Comparison of ENCODE assay signal across 20 cellular contexts in the genomic region with DNA sequence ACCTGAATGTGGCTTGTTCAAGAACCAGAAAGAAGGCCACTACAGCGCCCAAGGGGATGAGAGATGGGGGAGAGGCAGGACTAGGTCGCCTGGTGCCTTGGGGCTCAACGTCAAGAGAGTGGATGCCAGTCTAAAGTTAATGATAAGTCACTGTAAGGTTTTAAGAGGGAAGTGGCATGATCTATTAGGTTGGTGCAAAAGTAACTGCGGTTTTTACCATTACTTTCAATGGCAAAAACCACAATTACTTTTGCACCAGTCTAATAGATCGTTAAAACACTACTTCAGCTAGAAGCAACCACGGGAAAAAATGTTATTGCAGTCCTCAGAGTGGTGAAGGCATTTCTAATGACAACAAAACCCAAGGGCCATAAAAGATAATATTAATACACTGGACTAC. TPM values are rescaled to one million over a fixed set of nuclear protein-coding genes. Genes with fewer than 3 reads are reported as not detected.
DNase-seq lines count a peak whose midpoint lies in the region; ATAC-seq, FAIRE-seq and TF ChIP-seq lines count a peak whose summit lies in the region.
"Had no signal": no experiment of that assay in that cellular context is flagged by ENCODE, and none has a peak within 500 bp of the region (broad histone marks: within the 10 kb centered on the region; RNA-seq: fewer than 3 reads in every experiment).

No MANE protein-coding gene starts in this region.

- H3K27me3 ChIP-seq in HCT116 (ENCODE audit: insufficient read depth, low read length) (no peaks in the 10 kb centered on the region), RWPE2 (ENCODE audit: insufficient read depth, poor library complexity, severe bottlenecking) (no peaks in the 10 kb centered on the region), keratinocyte (ENCODE audit: control insufficient read depth, extremely low read depth, insufficient read depth, low read length) (no peaks in the 10 kb centered on the region)

- H3K4me1 ChIP-seq in HCT116 (ENCODE audit: control insufficient read depth in 1 of 2, insufficient read depth in 2 of 2, low read length in 2 of 2) (peaks cover 30 to 54% of the 10 kb centered on the region in 2 experiments), RWPE2 (ENCODE audit: insufficient read depth, poor library complexity, severe bottlenecking) (peaks cover 32% of the 10 kb centered on the region), keratinocyte (ENCODE audit: control insufficient read depth, extremely low read depth, insufficient read depth, low read length) (peaks cover 45% of the 10 kb centered on the region)
- H3K4me1 ChIP-seq: BE2C had no signal

- intact Hi-C loops in HCT116 (cut with micrococcal nuclease) = loop anchor here (2.0 kb wide), 1 partner anchor 16 kb away; no protein-coding TSS in a partner anchor

- DNase-seq in G401 (ENCODE audit: low spot score) = peak; percentile 10
- no peak for DNase-seq in HCT116 (ENCODE audit: low read depth, low spot score)
- no peak for DNase-seq in RWPE2 (ENCODE audit: low spot score)
- no peak for DNase-seq in keratinocyte (ENCODE audit: low read depth, low spot score)
- DNase-seq in frontal cortex (ENCODE audit: low spot score in 2 of 2) = no peak
- DNase-seq in COLO668 (lab: John Stamatoyannopoulos, UW; ENCODE audit: unreplicated experiment) = no peak
- no peak for DNase-seq in GF-D8 (lab: John Stamatoyannopoulos, UW)
- DNase-seq: BE2C, Calu3, DMS 273 treated with DMSO at 0.1 percent for 48 hours, GOT3, H9, HFFc6 had no signal

- H3K36me3 ChIP-seq in HCT116 (ENCODE audit: control insufficient read depth in 1 of 2, insufficient read depth in 2 of 2, low read length in 2 of 2) (no peaks in the 10 kb centered on the region), RWPE2 (ENCODE audit: low read depth) (peaks cover 13% of the 10 kb centered on the region), keratinocyte (ENCODE audit: control insufficient read depth in 2 of 2, extremely low read depth in 1 of 2, insufficient read depth in 2 of 2, low read length in 2 of 2) (peaks cover 0 to 3% of the 10 kb centered on the region in 2 experiments)
- H3K36me3 ChIP-seq: BE2C had no signal

- no peak for TF ChIP-seq POLR2A in HCT116 (IDR thresholded peaks at IDR 0.05; ENCODE audit: borderline replicate concordance, extremely low read depth, insufficient read depth, insufficient read length)

- POLR2A ChIA-PET in HCT116 (lab: Charles Lee) = no interaction called here

- no peak overlapping the region for H3K9ac ChIP-seq in HCT116 (ENCODE audit: low read length)
- no peak overlapping the region for H3K9ac ChIP-seq in keratinocyte (ENCODE audit: control insufficient read depth, extremely low read depth, insufficient read depth, low read length)

- no peak for TF ChIP-seq CTCF in HCT116 (IDR thresholded peaks at IDR 0.05 in 2 of 3, conservative IDR thresholded peaks at IDR 0.05 in 1 of 3; ENCODE audit: borderline replicate concordance in 1 of 3, insufficient read depth in 1 of 3, low read depth in 2 of 3, low read length in 2 of 3)
- no peak for TF ChIP-seq CTCF in RWPE2 (IDR thresholded peaks at IDR 0.05; ENCODE audit: poor library complexity, severe bottlenecking)
- no peak for TF ChIP-seq CTCF in keratinocyte (optimal IDR thresholded peaks at IDR 0.05 in 1 of 3, IDR thresholded peaks at IDR 0.05 in 1 of 3, conservative IDR thresholded peaks at IDR 0.05 in 1 of 3; ENCODE audit: extremely low read depth in 1 of 3, insufficient read depth in 2 of 3, low read length in 3 of 3)

- CTCF ChIA-PET in HCT116 (lab: Charles Lee) = interaction anchor here (0.9 kb wide), 1 partner anchor 36 kb away, joined by 4 read pairs; no protein-coding TSS in a partner anchor

- no peak for FAIRE-seq in keratinocyte (lab: Jason Lieb, UNC)
- no peak for FAIRE-seq in frontal cortex (lab: Jason Lieb, UNC)
- FAIRE-seq: A549, GM12891 had no signal

- 0 out of 2 replicates have a peak overlapping the region, but pooled peaks have one; percentile 86 for H3K4me2 ChIP-seq in HCT116 (ENCODE audit: low read length)
- no peak overlapping the region for H3K4me2 ChIP-seq in keratinocyte (ENCODE audit: control insufficient read depth, extremely low read depth, insufficient read depth, low read depth, low read length)
- H3K4me2 ChIP-seq: A549 had no signal

- dilution Hi-C loops in keratinocyte (cut with MboI; ENCODE audit: extremely low pct_ligation_motif_present, low sequenced_read_pairs) = no loop called here

- no peak for TF ChIP-seq RAD21 in HCT116 (IDR thresholded peaks at IDR 0.05; ENCODE audit: low read depth)

- H3K79me2 ChIP-seq in HCT116 (ENCODE audit: insufficient read depth, low read length) (peaks cover 29% of the 10 kb centered on the region), keratinocyte (ENCODE audit: control insufficient read depth, insufficient read depth, low read length) (peaks cover 26% of the 10 kb centered on the region)

- in situ Hi-C loops in G401 (cut with HindIII; ENCODE audit: low sequenced_read_pairs) = no loop called here

- H2AFZ ChIP-seq in HCT116 (ENCODE audit: low read depth, low read length, poor library complexity, severe bottlenecking) = no peak overlapping the region
- peak overlapping the region; percentile 34 for H2AFZ ChIP-seq in keratinocyte (ENCODE audit: control insufficient read depth, low read length)

- H3K4me3 ChIP-seq in HCT116 (replicated peaks in 1 of 2; ENCODE audit: low read depth in 1 of 2, low read length in 2 of 2) = no peak overlapping the region
- no peak overlapping the region for H3K4me3 ChIP-seq in RWPE2 (ENCODE audit: severe bottlenecking)
- H3K4me3 ChIP-seq in keratinocyte (ENCODE audit: control insufficient read depth in 2 of 3, extremely low read depth in 1 of 3, insufficient read depth in 2 of 3, low read depth in 1 of 3, low read length in 3 of 3) = no peak overlapping the region
- H3K4me3 ChIP-seq: A549 had no signal

- RAD21 ChIA-PET in HCT116 (lab: Charles Lee; ENCODE audit: low non-redundant PET in 1 of 2, low total read pairs in 2 of 2, uncharacterized antibody in 2 of 2, unreplicated experiment in 2 of 2) = no interaction called here

- H3K27ac ChIP-seq in HCT116 (ENCODE audit: low read depth, low read length) (no peak overlapping the region), RWPE2 (ENCODE audit: poor library complexity, severe bottlenecking) (peak overlapping the region; percentile 98), keratinocyte (ENCODE audit: control insufficient read depth, insufficient read depth, low read length) (peak overlapping the region; percentile 94)
- H3K27ac ChIP-seq: A549, C4-2B had no signal

- H4K20me1 ChIP-seq in HCT116 (ENCODE audit: insufficient read depth) (no peaks in the 10 kb centered on the region), keratinocyte (ENCODE audit: control insufficient read depth, extremely low read depth, insufficient read depth, low read length) (no peaks in the 10 kb centered on the region)

- H3K9me3 ChIP-seq in HCT116 (ENCODE audit: control insufficient read depth in 1 of 2, insufficient read depth in 1 of 2, low read depth in 1 of 2, low read length in 2 of 2) (no peaks in the 10 kb centered on the region), RWPE2 (ENCODE audit: severe bottlenecking) (no peaks in the 10 kb centered on the region), keratinocyte (ENCODE audit: control insufficient read depth, low read depth, low read length) (no peaks in the 10 kb centered on the region)
- H3K9me3 ChIP-seq: A549, BE2C had no signal

- no peaks in the 10 kb centered on the region for H3K9me2 ChIP-seq in HCT116 (ENCODE audit: insufficient read depth)

- no TSS peak for BruUV-seq in HCT116 (replicated peaks; lab: Mats Ljungman, UMichigan)

- ATAC-seq in HCT116 (no peak), RWPE2 (ENCODE audit: low read depth) (no peak), esophagus mucosa (no peak)
- ATAC-seq: A549 had no signal

- H3K9me1 ChIP-seq in keratinocyte (ENCODE audit: control insufficient read depth, extremely low read depth, insufficient read depth, low read length) = no peaks in the 10 kb centered on the region

RNA-seq across cellular contexts. Expression of gene GJB3, which starts 2.6 kb away (rescaled TPM):
- not detected in 2 replicates for total RNA-seq in G401 (2014; rRNA removed; shearing (Covaris generic))
- total RNA-seq in HCT116 (2021; ENCODE audit: unreplicated experiment) (46.7 TPM), frontal cortex (not detected), esophagus mucosa (61.7 TPM)
- polyA plus RNA-seq in HCT116 (2012) = 89.1 and 116 TPM in 2 replicates
- 133 to 176 TPM (median 163 TPM) in 3 replicates for polyA plus RNA-seq in keratinocyte
- polyA plus RNA-seq in keratinocyte (2011; ENCODE audit: low read depth) = 134 TPM
- 117 and 171 TPM in 2 replicates for polyA plus RNA-seq in keratinocyte (2011; cell fraction: cytosol; rRNA removed)
- polyA plus RNA-seq in keratinocyte (2011; cell fraction: nucleus; rRNA removed) = 99.3 and 146 TPM in 2 replicates
- polyA plus RNA-seq in keratinocyte (2012; ENCODE audit: low replicate concordance) = 162 and 186 TPM in 2 replicates
- polyA minus RNA-seq in keratinocyte = 148 to 240 TPM (median 157 TPM) in 3 replicates
- 182 TPM for polyA minus RNA-seq in keratinocyte (2011; cell fraction: cytosol; rRNA and poly(A)+ RNA removed)
- 86.3 and 93.4 TPM in 2 replicates for polyA minus RNA-seq in keratinocyte (2011; cell fraction: nucleus; rRNA and poly(A)+ RNA removed)
- total RNA-seq: Daoy, HT1080 had no signal
- polyA plus RNA-seq: AG04450 had no signal

RNA-seq across cellular contexts. Expression of gene GJA4, which starts 14.4 kb away (rescaled TPM):
- total RNA-seq in G401 (2014; rRNA removed; shearing (Covaris generic)) = not detected in 2 replicates
- not detected for total RNA-seq in HCT116 (2021; ENCODE audit: unreplicated experiment)
- polyA plus RNA-seq in HCT116 (2012) = not detected in 2 replicates
- polyA plus RNA-seq in keratinocyte = 0.10 to 0.22 TPM in 2 of 3 replicates, not detected in the other
- not detected for polyA plus RNA-seq in keratinocyte (2011; ENCODE audit: low read depth)
- polyA plus RNA-seq in keratinocyte (2011; cell fraction: cytosol; rRNA removed) = 0.06 TPM in 1 of 2 replicates, not detected in the other
- 0.11 TPM in 1 of 2 replicates, not detected in the other for polyA plus RNA-seq in keratinocyte (2011; cell fraction: nucleus; rRNA removed)
- polyA plus RNA-seq in keratinocyte (2012; ENCODE audit: low replicate concordance) = 0.10 and 0.41 TPM in 2 replicates
- 0.52 TPM in 1 of 3 replicates, not detected in the others for polyA minus RNA-seq in keratinocyte
- polyA minus RNA-seq in keratinocyte (2011; cell fraction: cytosol; rRNA and poly(A)+ RNA removed) = not detected
- not detected in 2 replicates for polyA minus RNA-seq in keratinocyte (2011; cell fraction: nucleus; rRNA and poly(A)+ RNA removed)
- 3.3 TPM for total RNA-seq in frontal cortex
- total RNA-seq in esophagus mucosa = 2.0 TPM
- total RNA-seq: Calu3, Daoy, HFFc6, HT1080 had no signal
- polyA plus RNA-seq: A549, AG04450 had no signal

RNA-seq across cellular contexts. Expression of gene GJB4, which starts 18.8 kb away (rescaled TPM):
- total RNA-seq in G401 (2014; rRNA removed; shearing (Covaris generic)) = not detected in 2 replicates
- total RNA-seq in HCT116 (2021; ENCODE audit: unreplicated experiment) = 2.0 TPM
- polyA plus RNA-seq in HCT116 (2012) = 3.3 and 4.6 TPM in 2 replicates
- polyA plus RNA-seq in keratinocyte = 18.1 to 27.2 TPM (median 25.4 TPM) in 3 replicates
- 6.6 TPM for polyA plus RNA-seq in keratinocyte (2011; ENCODE audit: low read depth)
- 11.9 and 13.7 TPM in 2 replicates for polyA plus RNA-seq in keratinocyte (2011; cell fraction: cytosol; rRNA removed)
- 34.7 and 41.3 TPM in 2 replicates for polyA plus RNA-seq in keratinocyte (2011; cell fraction: nucleus; rRNA removed)
- polyA plus RNA-seq in keratinocyte (2012; ENCODE audit: low replicate concordance) = 17.8 and 33.7 TPM in 2 replicates
- 34.8 to 46.1 TPM (median 37.2 TPM) in 3 replicates for polyA minus RNA-seq in keratinocyte
- polyA minus RNA-seq in keratinocyte (2011; cell fraction: cytosol; rRNA and poly(A)+ RNA removed) = 26.5 TPM
- 27.1 and 35.7 TPM in 2 replicates for polyA minus RNA-seq in keratinocyte (2011; cell fraction: nucleus; rRNA and poly(A)+ RNA removed)
- total RNA-seq in frontal cortex = not detected
- total RNA-seq in esophagus mucosa = 1.4 TPM
- total RNA-seq: H9, HFFc6, HT1080 had no signal
- polyA plus RNA-seq: A549, AG04450 had no signal

RNA-seq across cellular contexts. Expression of gene GJB5, which starts 23.5 kb away (rescaled TPM):
- 0.24 TPM in 1 of 2 replicates, not detected in the other for total RNA-seq in G401 (2014; rRNA removed; shearing (Covaris generic))
- 4.6 TPM for total RNA-seq in HCT116 (2021; ENCODE audit: unreplicated experiment)
- polyA plus RNA-seq in HCT116 (2012) = 12.0 and 15.0 TPM in 2 replicates
- polyA plus RNA-seq in keratinocyte = 169 to 244 TPM (median 235 TPM) in 3 replicates
- 16.9 TPM for polyA plus RNA-seq in keratinocyte (2011; ENCODE audit: low read depth)
- polyA plus RNA-seq in keratinocyte (2011; cell fraction: cytosol; rRNA removed) = 184 and 225 TPM in 2 replicates
- polyA plus RNA-seq in keratinocyte (2011; cell fraction: nucleus; rRNA removed) = 188 and 240 TPM in 2 replicates
- 127 and 143 TPM in 2 replicates for polyA plus RNA-seq in keratinocyte (2012; ENCODE audit: low replicate concordance)
- 168 to 267 TPM (median 240 TPM) in 3 replicates for polyA minus RNA-seq in keratinocyte
- 121 TPM for polyA minus RNA-seq in keratinocyte (2011; cell fraction: cytosol; rRNA and poly(A)+ RNA removed)
- 61.0 and 79.7 TPM in 2 replicates for polyA minus RNA-seq in keratinocyte (2011; cell fraction: nucleus; rRNA and poly(A)+ RNA removed)
- total RNA-seq in frontal cortex = not detected
- 78.8 TPM for total RNA-seq in esophagus mucosa
- total RNA-seq: Daoy, HT1080 had no signal
- polyA plus RNA-seq: AG04450 had no signal

Comparison
In these comparisons a context has a peak if more than half of its experiments do, and no peak if none do; other contexts are left out.
1. RNA of gene GJB3, which starts 2.6 kb away (total RNA-seq): 61.7 TPM in esophagus mucosa (single experiment) and 46.7 TPM in HCT116 (single experiment); not detected in G401 and not detected in frontal cortex (single experiment); every median in the first group is over 10 times any median in the second.